ENCODE assay signal across 27 cellular contexts in genomic region chr3:78161736-78162135, GRCh38.
"Had no signal": no experiment of that assay in that cellular context is flagged by ENCODE, and none has a peak within 500 bp of the region (broad histone marks: within the 10 kb centered on the region; RNA-seq: fewer than 3 reads in every experiment).

No MANE protein-coding gene starts in this region.

- H3K27ac ChIP-seq: body of pancreas, WERI-Rb-1 had no signal

- H3K4me1 ChIP-seq: body of pancreas had no signal

- H3K36me3 ChIP-seq: WERI-Rb-1 had no signal

- ATAC-seq: activated CD4-positive, CD25-positive, alpha-beta regulatory T cell treated with anti-CD3 and anti-CD28 coated beads, Interleukin-2, amount 50 U/mL, for 24 hours; activated CD8-positive, alpha-beta T cell treated with anti-CD3 and anti-CD28 coated beads for 36 hours; activated T-cell treated with anti-CD3 and anti-CD28 coated beads, Interleukin-2, amount 50 U/mL, for 4 hours; activated T-helper 17 cell treated with anti-CD3 and anti-CD28 coated beads, Interleukin-2, amount 50 U/mL, for 72 hours; body of pancreas; esophagus mucosa; T-helper 17 cell had no signal

- H3K27me3 ChIP-seq: body of pancreas had no signal

- FAIRE-seq: colon, frontal cortex had no signal

- H3K9me3 ChIP-seq: body of pancreas had no signal

- DNase-seq: activated B cell treated with CpG ODN at 0.5 μM for 24 hours; activated CD4-positive, alpha-beta T cell treated with anti-CD3 and anti-CD28 coated beads for 48 hours; activated CD4-positive, alpha-beta T cell treated with anti-CD3 and anti-CD28 coated beads, Interleukin-2, amount 50 U/mL, for 1 hour; activated CD4-positive, alpha-beta T cell treated with anti-CD3 and anti-CD28 coated beads, Interleukin-2, amount 50 U/mL, for 48 hours; activated CD8-positive, alpha-beta memory T cell treated with anti-CD3 and anti-CD28 coated beads for 24 hours; activated CD8-positive, alpha-beta T cell treated with anti-CD3 and anti-CD28 coated beads for 36 hours; activated effector memory CD4-positive, alpha-beta T cell treated with Interleukin-2 at 50 U/mL for 16 hours; activated gamma-delta T cell treated with Interleukin-2 at 50 U/mL for 16 hours; activated naive CD4-positive, alpha-beta T cell treated with anti-CD3 and anti-CD28 coated beads, Interleukin-2, amount 50 U/mL, for 16 hours; activated naive CD4-positive, alpha-beta T cell treated with Interleukin-2 at 50 U/mL for 16 hours; activated T-cell treated with anti-CD3 and anti-CD28 coated beads, Interleukin-2, amount 50 U/mL, for 4 hours; amniotic stem cell; anterior cingulate cortex; body of pancreas; caudate nucleus; cortex of kidney; effector CD8-positive, alpha-beta T cell; foreskin fibroblast; head of caudate nucleus; T-helper 17 cell; T1000; WERI-Rb-1 had no signal

- H3K4me3 ChIP-seq: body of pancreas had no signal
